26 cellular contexts compared by ENCODE assay signal in genomic region chr16:48128769-48129168, GRCh38. TPM values are rescaled to one million over a fixed set of nuclear protein-coding genes. Genes with fewer than 3 reads are reported as not detected.
DNase-seq lines count a peak whose midpoint lies in the region; ATAC-seq, FAIRE-seq and TF ChIP-seq lines count a peak whose summit lies in the region.
"Had no signal": no experiment of that assay in that cellular context is flagged by ENCODE, and none has a peak within 500 bp of the region (broad histone marks: within the 10 kb centered on the region; RNA-seq: fewer than 3 reads in every experiment).

No MANE protein-coding gene starts in this region.

- no peak for TF ChIP-seq CTCF in HepG2 (CRISPR knock-in tag; IDR thresholded peaks at IDR 0.05)
- TF ChIP-seq CTCF in right lobe of liver (IDR thresholded peaks at IDR 0.05) = no peak
- TF ChIP-seq CTCF in heart left ventricle (IDR thresholded peaks at IDR 0.05) = no peak

- DNase-seq in HepG2 (ENCODE audit: low spot score) = no peak
- no peak for DNase-seq in right lobe of liver
- DNase-seq in amniotic epithelial cell (ENCODE audit: low read depth) = peak; percentile 21
- peak; percentile 91 for DNase-seq in myocyte (ENCODE audit: low read depth)
- DNase-seq in NCI-H2029 (lab: John Stamatoyannopoulos, UW) = no peak
- no peak for DNase-seq in activated CD4-positive, alpha-beta T cell treated with anti-CD3 and anti-CD28 coated beads, Interleukin-2, amount 50 U/mL, for 1 hour
- no peak for DNase-seq in heart left ventricle
- DNase-seq: 8988T, AML-193, DMS53, EL, GF-D8, Karpas-422, MG63, NCI-H1048, NCI-H1417 treated with DMSO at 0.1 percent for 48 hours, NCI-H187, NCI-H2107, NCI-H446 treated with DMSO at 0.1 percent for 48 hours, NCI-H526 treated with DMSO at 0.1 percent for 48 hours, SIG-M5, SK-N-SH had no signal

- TF ChIP-seq RAD21 in HepG2 (CRISPR knock-in tag; IDR thresholded peaks at IDR 0.05) = no peak

- BruUV-seq in HepG2 (replicated peaks; lab: Mats Ljungman, UMichigan) = no TSS peak

- peaks cover 8% of the 10 kb centered on the region; the same call in 1 of the 2 replicates for H3K4me1 ChIP-seq in HepG2 (ENCODE audit: insufficient read depth, low read length)
- H3K4me1 ChIP-seq in right lobe of liver = no peaks in the 10 kb centered on the region
- peaks cover 0 to 39% (median 18%) of the 10 kb centered on the region in 12 donors for H3K4me1 ChIP-seq in heart left ventricle

- H3K9ac ChIP-seq in HepG2 (ENCODE audit: insufficient read depth, low read depth, low read length) = no peak overlapping the region
- H3K9ac ChIP-seq: SK-N-SH had no signal

- ATAC-seq in HepG2 = peak; percentile 37; the same call in 1 of the 3 replicates
- ATAC-seq in right lobe of liver = no peak
- no peak for ATAC-seq in heart left ventricle
- no peak for ATAC-seq in HG02678 (IDR thresholded peaks at IDR 0.05; ENCODE audit: unreplicated experiment)

- no peak overlapping the region for H3K27ac ChIP-seq in HepG2 (ENCODE audit: extremely low read length, insufficient read depth, low read length)
- H3K27ac ChIP-seq in right lobe of liver = no peak overlapping the region
- no peak overlapping the region for H3K27ac ChIP-seq in heart left ventricle

- POLR2A ChIA-PET in HepG2 (lab: Yijun Ruan, JAX) = no interaction called here

- in situ Hi-C loops in HepG2 (cut with HindIII; ENCODE audit: extremely low pct_ligation_motif_present, low pct_unique_long_range_greater_than_20kb) = no loop called here

- no peak for TF ChIP-seq EP300 in HepG2 (IDR thresholded peaks at IDR 0.05; ENCODE audit: low read depth in 2 of 2, low read length in 2 of 2)
- no peak for TF ChIP-seq EP300 in HepG2 (CRISPR knock-in tag; IDR thresholded peaks at IDR 0.05; ENCODE audit: borderline replicate concordance)

- peaks cover 0 to 3% of the 10 kb centered on the region in 2 experiments; a peak in 1 of 5 replicates for H3K27me3 ChIP-seq in HepG2 (ENCODE audit: control insufficient read depth in 1 of 2, insufficient read depth in 2 of 2, low read length in 2 of 2)
- H3K27me3 ChIP-seq in right lobe of liver = no peaks in the 10 kb centered on the region
- H3K27me3 ChIP-seq in heart left ventricle = no peaks in the 10 kb centered on the region
- H3K27me3 ChIP-seq: MG63 had no signal

- no peaks in the 10 kb centered on the region for H4K20me1 ChIP-seq in HepG2 (ENCODE audit: insufficient read depth, low read length)

- H3K9me3 ChIP-seq in HepG2 (ENCODE audit: low read length) (no peaks in the 10 kb centered on the region), right lobe of liver (no peaks in the 10 kb centered on the region), heart left ventricle (no peaks in the 10 kb centered on the region)
- H3K9me3 ChIP-seq: MG63, SK-N-SH had no signal

- no peaks in the 10 kb centered on the region for H3K36me3 ChIP-seq in HepG2 (replicated peaks in 1 of 2; ENCODE audit: control insufficient read depth in 1 of 2, insufficient read depth in 2 of 2, low read length in 2 of 2)
- no peaks in the 10 kb centered on the region for H3K36me3 ChIP-seq in right lobe of liver
- no peaks in the 10 kb centered on the region for H3K36me3 ChIP-seq in heart left ventricle
- H3K36me3 ChIP-seq: MG63 had no signal

- H2AFZ ChIP-seq in HepG2 (ENCODE audit: low read length) = no peak overlapping the region

- TF ChIP-seq POLR2A in HepG2 (IDR thresholded peaks at IDR 0.05; ENCODE audit: insufficient read depth in 1 of 2, low read depth in 2 of 2, low read length in 2 of 2) (no peak), right lobe of liver (IDR thresholded peaks at IDR 0.05) (no peak), heart left ventricle (IDR thresholded peaks at IDR 0.05) (no peak)

- no peak for FAIRE-seq in HepG2 (lab: Jason Lieb, UNC)
- FAIRE-seq: D721Med, H1 had no signal

- CTCF ChIA-PET in HepG2 (lab: Yijun Ruan, JAX; ENCODE audit: low intra/inter-chr PET ratio, low total read pairs) = no interaction called here

- WGBS in HepG2 (ENCODE audit: low lambda C conversion rate) = 13% methylated on average over 2 of the region's 2 CpGs
- 80% methylated on average over 1 of the region's 2 CpGs for WGBS in right lobe of liver (ENCODE audit: insufficient coverage, low coverage, low lambda C conversion rate, missing lambda C conversion rate)
- 57 to 78% (median 65%) methylated on average over 2 of the region's 2 CpGs for WGBS in heart left ventricle, 4 donors

- no peak overlapping the region for H3K4me2 ChIP-seq in HepG2 (ENCODE audit: low read depth, low read length)
- H3K4me2 ChIP-seq: SK-N-SH had no signal

- no peaks in the 10 kb centered on the region for H3K79me2 ChIP-seq in HepG2 (ENCODE audit: insufficient read depth, low read length)

- H3K4me3 ChIP-seq in HepG2 (replicated peaks in 1 of 3; ENCODE audit: insufficient read depth in 1 of 3, low read depth in 2 of 3, low read length in 3 of 3) (no peak overlapping the region), right lobe of liver (no peak overlapping the region), heart left ventricle (no peak overlapping the region)
- H3K4me3 ChIP-seq: MG63 had no signal

- intact Hi-C loops in HepG2 (cut with micrococcal nuclease; ENCODE audit: unreplicated experiment) = no loop called here
- intact Hi-C loops in right lobe of liver (cut with DNase I) = no loop called here
- intact Hi-C loops in heart left ventricle (cut with DNase I) = no loop called here

TF ChIP-seq in HepG2, 621 proteins besides CTCF, POLR2A, EP300 and RAD21 (continues in another document):
- TF ChIP-seq ZNF333 (CRISPR knock-in tag; IDR thresholded peaks at IDR 0.05; ENCODE audit: borderline replicate concordance) (no peak), CEBPG (CRISPR knock-in tag; IDR thresholded peaks at IDR 0.05) (no peak), CENPT (CRISPR knock-in tag; IDR thresholded peaks at IDR 0.05; ENCODE audit: low read depth) (no peak), JUNB (CRISPR knock-in tag; IDR thresholded peaks at IDR 0.05; ENCODE audit: borderline replicate concordance) (no peak), ZSCAN31 (CRISPR knock-in tag; IDR thresholded peaks at IDR 0.05; ENCODE audit: low read depth) (no peak), ZNF230 (CRISPR knock-in tag; IDR thresholded peaks at IDR 0.05) (no peak), JDP2 (CRISPR knock-in tag; IDR thresholded peaks at IDR 0.05; ENCODE audit: borderline replicate concordance) (no peak)
- TF ChIP-seq, protein P1, sequence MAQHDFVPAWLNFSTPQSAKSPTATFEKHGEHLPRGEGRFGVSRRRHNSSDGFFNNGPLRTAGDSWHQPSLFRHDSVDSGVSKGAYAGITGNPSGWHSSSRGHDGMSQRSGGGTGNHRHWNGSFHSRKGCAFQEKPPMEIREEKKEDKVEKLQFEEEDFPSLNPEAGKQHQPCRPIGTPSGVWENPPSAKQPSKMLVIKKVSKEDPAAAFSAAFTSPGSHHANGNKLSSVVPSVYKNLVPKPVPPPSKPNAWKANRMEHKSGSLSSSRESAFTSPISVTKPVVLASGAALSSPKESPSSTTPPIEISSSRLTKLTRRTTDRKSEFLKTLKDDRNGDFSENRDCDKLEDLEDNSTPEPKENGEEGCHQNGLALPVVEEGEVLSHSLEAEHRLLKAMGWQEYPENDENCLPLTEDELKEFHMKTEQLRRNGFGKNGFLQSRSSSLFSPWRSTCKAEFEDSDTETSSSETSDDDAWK (CRISPR knock-in tag; IDR thresholded peaks at IDR 0.05) = no peak

RNA-seq across cellular contexts. Expression of gene ABCC12, which starts 27.0 kb away (rescaled TPM):
- not detected in 2 replicates for total RNA-seq in HepG2 (2016; rRNA removed; fragmentation: Illumina TruSeq; extraction: Trizol)
- total RNA-seq in HepG2 (2016; cell fraction: cytosol; rRNA removed; fragmentation: Illumina TruSeq; extraction: Trizol; ENCODE audit: low read depth) = not detected in 2 replicates
- total RNA-seq in HepG2 (2016; cell fraction: insoluble cytoplasmic fraction; rRNA removed; fragmentation: Illumina TruSeq; extraction: Trizol) = not detected in 2 replicates
- not detected in 2 replicates for total RNA-seq in HepG2 (2016; cell fraction: membrane; rRNA removed; fragmentation: Illumina TruSeq; extraction: Trizol)
- total RNA-seq in HepG2 (2016; cell fraction: nucleus; rRNA removed; fragmentation: Illumina TruSeq; extraction: Trizol) = not detected in 2 replicates
- polyA plus RNA-seq in HepG2 (2011; rRNA removed) = 0.22 TPM in 1 of 2 replicates, not detected in the other
- polyA plus RNA-seq in HepG2 (2011; cell fraction: cytosol; rRNA removed) = not detected in 2 replicates
- not detected in 2 replicates for polyA plus RNA-seq in HepG2 (2011; cell fraction: nucleus; rRNA removed)
- not detected in 2 replicates for polyA plus RNA-seq in HepG2 (2012)
- polyA plus RNA-seq in HepG2 (2016; cell fraction: cytosol; fragmentation: Illumina TruSeq; extraction: Trizol; ENCODE audit: low read depth) = not detected in 2 replicates
- not detected in 2 replicates for polyA plus RNA-seq in HepG2 (2016; cell fraction: insoluble cytoplasmic fraction; fragmentation: Illumina TruSeq; extraction: Trizol; ENCODE audit: low read depth)
- not detected in 2 replicates for polyA plus RNA-seq in HepG2 (2016; cell fraction: membrane; fragmentation: Illumina TruSeq; extraction: Trizol; ENCODE audit: low read depth)
- polyA plus RNA-seq in HepG2 (2016; cell fraction: nucleus; fragmentation: Illumina TruSeq; extraction: Trizol; ENCODE audit: insufficient read depth, low read depth) = not detected in 2 replicates
- not detected in 2 replicates for polyA minus RNA-seq in HepG2 (2011; rRNA and poly(A)+ RNA removed; ENCODE audit: low replicate concordance)
- polyA minus RNA-seq in HepG2 (2011; cell fraction: cytosol; rRNA and poly(A)+ RNA removed) = not detected in 2 replicates
- not detected in 2 replicates for polyA minus RNA-seq in HepG2 (2011; cell fraction: nucleus; rRNA and poly(A)+ RNA removed)
- total RNA-seq in right lobe of liver = under 1 TPM in 1 of 6 experiments, not detected in 5; 0.07 TPM
- 0.05 TPM in 1 of 2 replicates, not detected in the other for total RNA-seq in myocyte
- not detected for polyA plus RNA-seq in myocyte (2012)
- under 1 TPM in 3 of 9 donors, not detected in 6; 0.09 to 0.27 (median 0.12) TPM for total RNA-seq in heart left ventricle
- polyA plus RNA-seq in heart left ventricle = under 1 TPM in 1 of 2 donors, not detected in 1; 0.08 TPM
- total RNA-seq: H1 had no signal
- polyA plus RNA-seq: AG04450, SK-N-SH had no signal

Comparison
In these comparisons a context has a peak if more than half of its experiments do, and no peak if none do; other contexts are left out.
1. DNase-seq: peak in amniotic epithelial cell (single experiment) and myocyte (single experiment); none in HepG2 (single experiment), right lobe of liver (0 of 3), NCI-H2029 (single experiment), activated CD4-positive, alpha-beta T cell treated with anti-CD3 and anti-CD28 coated beads, Interleukin-2, amount 50 U/mL, for 1 hour (single experiment) and heart left ventricle (0 of 5).